ENCODE assay signal across 1 cellular context in genomic region chr7:99628471-99629465, GRCh38.
TF ChIP-seq lines count a peak whose summit lies in the region.

No MANE protein-coding gene starts in this region.

TF ChIP-seq in H1, 55 proteins besides CTCF, POLR2A, EP300 and RAD21:
- 0 out of 2 replicates have a peak, but pooled peaks have one; percentile 38 for TF ChIP-seq TBP (IDR thresholded peaks at IDR 0.05; ENCODE audit: low read depth, low read length)
- TF ChIP-seq BACH1 (IDR thresholded peaks at IDR 0.05; ENCODE audit: low read length): 0 out of 2 replicates have a peak, but pooled peaks have one; percentile 25
- no peak for TF ChIP-seq SIX5 (IDR thresholded peaks at IDR 0.05; ENCODE audit: low read depth, low read length)
- TF ChIP-seq SP1 (IDR thresholded peaks at IDR 0.05; ENCODE audit: low read depth, low read length): no peak
